ENCODE assay signal across 8 cellular contexts in genomic region chr1:23423415-23424170, GRCh38. TPM values are rescaled to one million over a fixed set of nuclear protein-coding genes. Genes with fewer than 3 reads are reported as not detected.
DNase-seq lines count a peak whose midpoint lies in the region; ATAC-seq and TF ChIP-seq lines count a peak whose summit lies in the region.

No MANE protein-coding gene starts in this region.

- H2BK15ac ChIP-seq in IMR-90 (ENCODE audit: low read depth, low read length) = no peak overlapping the region

- no peaks in the 10 kb centered on the region for H3K36me3 Mint-ChIP-seq in stimulated activated memory B cell treated with anti-CD40 and anti-IgM and Interleukin-4, amounts not matched to agents 10 μg/mL and 1 μg/mL and 100 μg/mL, for 72 hours

- no peak for TF ChIP-seq POLR2A in IMR-90 (IDR thresholded peaks at IDR 0.05; ENCODE audit: low read depth, low read length)
- TF ChIP-seq POLR2A in GM18505 (IDR thresholded peaks at IDR 0.05; ENCODE audit: borderline replicate concordance, extremely low read depth, insufficient read depth, insufficient read length) = no peak

- H3K9me3 ChIP-seq in IMR-90 (ENCODE audit: control insufficient read depth, insufficient read depth, low read length) (no peaks in the 10 kb centered on the region), adipocyte (ENCODE audit: control insufficient read depth, low read length) (no peaks in the 10 kb centered on the region)

- peaks cover 30% of the 10 kb centered on the region for H3K4me1 Mint-ChIP-seq in stimulated activated memory B cell treated with anti-CD40 and anti-IgM and Interleukin-4, amounts not matched to agents 10 μg/mL and 1 μg/mL and 100 μg/mL, for 72 hours

- no peak overlapping the region for H2BK5ac ChIP-seq in IMR-90 (ENCODE audit: low read depth, low read length, poor library complexity, severe bottlenecking)

- peaks cover 54% of the 10 kb centered on the region for H3K27me3 Mint-ChIP-seq in stimulated activated memory B cell treated with anti-CD40 and anti-IgM and Interleukin-4, amounts not matched to agents 10 μg/mL and 1 μg/mL and 100 μg/mL, for 72 hours

- peak overlapping the region; percentile 39; the same call in 1 of the 2 replicates for H3K4ac ChIP-seq in IMR-90 (ENCODE audit: low read depth, low read length)

- no peak overlapping the region for H2AK9ac ChIP-seq in IMR-90 (replicated peaks; ENCODE audit: low read depth, low read length, poor library complexity)

- peak overlapping the region in 1 of 2 experiments; percentile 20; a peak in 2 of 4 replicates for H4K8ac ChIP-seq in IMR-90 (ENCODE audit: low read depth in 2 of 2, low read length in 2 of 2)

- no peak overlapping the region for H3K27ac Mint-ChIP-seq in stimulated activated memory B cell treated with anti-CD40 and anti-IgM and Interleukin-4, amounts not matched to agents 10 μg/mL and 1 μg/mL and 100 μg/mL, for 72 hours

- in situ Hi-C loops in IMR-90 (cut with MboI; ENCODE audit: low sequenced_read_pairs) = no loop called here

- H3K18ac ChIP-seq in IMR-90 (ENCODE audit: low read depth, low read length) = no peak overlapping the region

- ATAC-seq in IMR-90 (ENCODE audit: low read depth) = no peak
- peak; percentile 76 for ATAC-seq in left lobe of liver
- ATAC-seq in stimulated activated memory B cell treated with anti-CD40 and anti-IgM and Interleukin-4, amounts not matched to agents 10 μg/mL and 1 μg/mL and 100 μg/mL, for 72 hours = no peak
- no peak for ATAC-seq in GM18505 (IDR thresholded peaks at IDR 0.05; ENCODE audit: unreplicated experiment)

- H4K5ac ChIP-seq in IMR-90 (ENCODE audit: low read depth, low read length) = no peak overlapping the region; the same call in 1 of the 2 replicates

- POLR2A ChIA-PET in IMR-90 (lab: Charles Lee; ENCODE audit: unreplicated experiment) = interaction anchor here (0.6 kb wide), 1 partner anchor 158 kb away, joined by 10 read pairs; no protein-coding TSS in a partner anchor

- peaks cover 0 to 11% of the 10 kb centered on the region in 2 experiments; a peak in 2 of 4 replicates for H3K79me1 ChIP-seq in IMR-90 (ENCODE audit: low read depth in 1 of 2, low read length in 2 of 2)

- H3K4me2 ChIP-seq in IMR-90 (ENCODE audit: low read depth, low read length) = no peak overlapping the region; the same call in 1 of the 2 replicates

- H4K20me1 ChIP-seq in IMR-90 (ENCODE audit: insufficient read depth, low read length) = no peaks in the 10 kb centered on the region; the same call in 1 of the 2 replicates

- H2AFZ ChIP-seq in IMR-90 (replicated peaks; ENCODE audit: low read length, poor library complexity) = peak overlapping the region; percentile 51

- no peak overlapping the region for H2BK20ac ChIP-seq in IMR-90 (ENCODE audit: low read depth, low read length)

- intact Hi-C loops in IMR-90 (cut with micrococcal nuclease) = loop anchor here (5.0 kb wide), 1 partner anchor 114 kb away; no protein-coding TSS in a partner anchor

- H3K9me1 ChIP-seq in IMR-90 (ENCODE audit: insufficient read depth, low read length) = peaks cover 22% of the 10 kb centered on the region

- H4K91ac ChIP-seq in IMR-90 (ENCODE audit: insufficient read depth, low read depth, low read length) = peak overlapping the region; percentile 0; the same call in 1 of the 2 replicates

- H3K27me3 ChIP-seq in IMR-90 (ENCODE audit: control insufficient read depth, insufficient read depth, low read length) = no peaks in the 10 kb centered on the region
- no peaks in the 10 kb centered on the region for H3K27me3 ChIP-seq in adipocyte (replicated peaks; ENCODE audit: control insufficient read depth, insufficient read depth, low read length)

- BruUV-seq in IMR-90 (replicated peaks; lab: Mats Ljungman, UMichigan) = no TSS peak

- H2BK120ac ChIP-seq in IMR-90 (ENCODE audit: low read depth, low read length) = 0 out of 2 replicates have a peak overlapping the region, but pooled peaks have one; percentile 78

- dilution Hi-C loops in IMR-90 (cut with HindIII; ENCODE audit: low sequenced_read_pairs, unreplicated experiment) = loop anchor here (10.0 kb wide), 1 partner anchor 89 kb away; no protein-coding TSS in a partner anchor

- WGBS in IMR-90 (ENCODE audit: extremely low coverage in 2 of 2, insufficient read length in 1 of 2), 2 experiments = 72% methylated on average over 5 of the region's 36 CpGs; no CpG with 5 or more reads in 1 of the 2 experiments

- no peak overlapping the region for H3K14ac ChIP-seq in IMR-90 (replicated peaks; ENCODE audit: low read depth, low read length)

- H3K4me3 Mint-ChIP-seq in stimulated activated memory B cell treated with anti-CD40 and anti-IgM and Interleukin-4, amounts not matched to agents 10 μg/mL and 1 μg/mL and 100 μg/mL, for 72 hours = peak overlapping the region; percentile 3

- no peak overlapping the region for H3K4me3 ChIP-seq in IMR-90 (ENCODE audit: insufficient read depth, low read depth, low read length)
- peak overlapping the region; percentile 78 for H3K4me3 ChIP-seq in adipocyte (ENCODE audit: low read length)

- no peaks in the 10 kb centered on the region for H3K9me3 Mint-ChIP-seq in stimulated activated memory B cell treated with anti-CD40 and anti-IgM and Interleukin-4, amounts not matched to agents 10 μg/mL and 1 μg/mL and 100 μg/mL, for 72 hours

- H2AK5ac ChIP-seq in IMR-90 (ENCODE audit: low read depth, low read length) = 0 out of 2 replicates have a peak overlapping the region, but pooled peaks have one; percentile 25

- no peak for TF ChIP-seq RAD21 in IMR-90 (IDR thresholded peaks at IDR 0.05; ENCODE audit: low read length)

- peaks cover 3% of the 10 kb centered on the region; the same call in 1 of the 2 replicates for H3K36me3 ChIP-seq in IMR-90 (ENCODE audit: control insufficient read depth, insufficient read depth, low read length)
- peaks cover 7% of the 10 kb centered on the region for H3K36me3 ChIP-seq in adipocyte (ENCODE audit: control insufficient read depth, insufficient read depth, low read length, severe bottlenecking)

- H3K56ac ChIP-seq in IMR-90 (ENCODE audit: extremely low read depth, insufficient read depth, low read length) = no peak overlapping the region

- no peak for DNase-seq in IMR-90
- DNase-seq in adipocyte (ENCODE audit: low read depth) = peak; percentile 16
- DNase-seq in left lobe of liver (ENCODE audit: low spot score) = peak; percentile 96
- DNase-seq in middle frontal gyrus (ENCODE audit: extremely low spot score, low spot score) = no peak
- DNase-seq in NCI-H2171 treated with DMSO at 0.1 percent for 48 hours (lab: John Stamatoyannopoulos, UW) = no peak
- DNase-seq in C1 segment of cervical spinal cord (lab: John Stamatoyannopoulos, UW) = no peak

- H3K9ac ChIP-seq in IMR-90 (ENCODE audit: low read depth, low read length) (no peak overlapping the region), adipocyte (ENCODE audit: low read length) (peak overlapping the region; percentile 62)

- TF ChIP-seq CTCF in IMR-90 (conservative IDR thresholded peaks at IDR 0.05; ENCODE audit: low read depth, low read length) = no peak

- H3K4me1 ChIP-seq in IMR-90 (ENCODE audit: control insufficient read depth, insufficient read depth, low read length) = peaks cover 14% of the 10 kb centered on the region
- H3K4me1 ChIP-seq in adipocyte (ENCODE audit: control insufficient read depth, insufficient read depth, low read length) = peaks cover 38% of the 10 kb centered on the region

- no peak overlapping the region; the same call in 1 of the 2 replicates for H3K23ac ChIP-seq in IMR-90 (ENCODE audit: low read depth, low read length)

- CTCF ChIA-PET in IMR-90 (lab: Yijun Ruan, JAX) = interaction anchor here (1.8 to 2.0 kb wide), 2 partner anchors 20 to 59 kb away, joined by 5 to 6 read pairs; partner anchors contain the start of gene ASAP3

- H3K27ac ChIP-seq in IMR-90 (ENCODE audit: insufficient read depth, low read length) = no peak overlapping the region

TF ChIP-seq in IMR-90, 13 proteins besides CTCF, POLR2A, EP300 and RAD21 (continues in another document):
- TF ChIP-seq USF2 (IDR thresholded peaks at IDR 0.05; ENCODE audit: low read depth, low read length) (no peak), NFE2L2 (IDR thresholded peaks at IDR 0.05; ENCODE audit: low read depth, low read length) (no peak), FOS (IDR thresholded peaks at IDR 0.05; ENCODE audit: low read depth, low read length) (no peak), CHD1 (IDR thresholded peaks at IDR 0.05; ENCODE audit: low read depth, low read length) (no peak), SMC3 (IDR thresholded peaks at IDR 0.05; ENCODE audit: low read depth, low read length) (no peak), RFX5 (IDR thresholded peaks at IDR 0.05; ENCODE audit: low read depth, low read length) (no peak), ELK1 (IDR thresholded peaks at IDR 0.05; ENCODE audit: borderline replicate concordance, low read depth, low read length) (no peak), RCOR1 (IDR thresholded peaks at IDR 0.05; ENCODE audit: insufficient replicate concordance, low read length) (no peak), MAFK (IDR thresholded peaks at IDR 0.05; ENCODE audit: low read depth, low read length) (no peak), CEBPB (IDR thresholded peaks at IDR 0.05; ENCODE audit: low read depth, low read length) (no peak), BHLHE40 (IDR thresholded peaks at IDR 0.05; ENCODE audit: low read depth, low read length) (no peak)

RNA-seq across cellular contexts. Expression of gene TCEA3, which starts 1.0 kb away (rescaled TPM):
- total RNA-seq in IMR-90 (2012; rRNA removed) (3.0 and 3.3 TPM in 2 replicates), left lobe of liver (70.9 TPM)
- polyA plus RNA-seq in IMR-90 (2012; rRNA removed) = 5.4 and 6.3 TPM in 2 replicates
- 3.4 and 5.3 TPM in 2 replicates for polyA plus RNA-seq in IMR-90 (2012; cell fraction: cytosol; rRNA removed)
- polyA plus RNA-seq in IMR-90 (2012; cell fraction: nucleus; rRNA removed; ENCODE audit: low replicate concordance) = 6.6 and 11.2 TPM in 2 replicates

RNA-seq across cellular contexts. Expression of gene ZNF436, which starts 54.0 kb away (rescaled TPM):
- total RNA-seq in IMR-90 (2012; rRNA removed) (14.3 and 15.8 TPM in 2 replicates), left lobe of liver (3.7 TPM)
- 3.7 and 5.3 TPM in 2 replicates for polyA plus RNA-seq in IMR-90 (2012; rRNA removed)
- polyA plus RNA-seq in IMR-90 (2012; cell fraction: cytosol; rRNA removed) = 1.0 and 1.7 TPM in 2 replicates
- 1.1 and 6.8 TPM in 2 replicates for polyA plus RNA-seq in IMR-90 (2012; cell fraction: nucleus; rRNA removed; ENCODE audit: low replicate concordance)

Comparison
In these comparisons a context has a peak if more than half of its experiments do, and no peak if none do; other contexts are left out.
1. DNase-seq: peak in adipocyte (single experiment) and left lobe of liver (single experiment); none in IMR-90 (single experiment), middle frontal gyrus (single experiment), NCI-H2171 treated with DMSO at 0.1 percent for 48 hours (single experiment) and C1 segment of cervical spinal cord (0 of 14).
2. RNA of gene TCEA3, which starts 1.0 kb away (total RNA-seq): 70.9 TPM in left lobe of liver (single experiment); 3.0 to 3.3 TPM in IMR-90; every median in the first group is over 10 times any median in the second.